ENCODE assay signal across 11 cellular contexts in genomic region chr6:1724616-1725015, GRCh38.
DNase-seq lines count a peak whose midpoint lies in the region; ATAC-seq and TF ChIP-seq lines count a peak whose summit lies in the region.
"Had no signal": no experiment of that assay in that cellular context is flagged by ENCODE, and none has a peak within 500 bp of the region (broad histone marks: within the 10 kb centered on the region; RNA-seq: fewer than 3 reads in every experiment).

No MANE protein-coding gene starts in this region.

- H3K36me3 ChIP-seq in osteoblast (ENCODE audit: insufficient read depth, low read length) = peaks cover 5% of the 10 kb centered on the region
- no peaks in the 10 kb centered on the region for H3K36me3 ChIP-seq in GM23248 (ENCODE audit: low read depth)

- H3K9me2 ChIP-seq in GM23248 (ENCODE audit: insufficient read depth) = no peaks in the 10 kb centered on the region
- H3K9me2 ChIP-seq: SK-N-SH had no signal

- no peaks in the 10 kb centered on the region for H3K79me2 ChIP-seq in osteoblast (ENCODE audit: insufficient read depth, low read length)
- H3K79me2 ChIP-seq in GM23248 (ENCODE audit: insufficient read depth) = no peaks in the 10 kb centered on the region
- H3K79me2 ChIP-seq: parathyroid adenoma had no signal

- H3K4me2 ChIP-seq in osteoblast (ENCODE audit: insufficient read depth, low read length) (no peak overlapping the region), GM23248 (ENCODE audit: unreplicated experiment) (no peak overlapping the region)
- H3K4me2 ChIP-seq: SK-N-SH had no signal

- H3K9ac ChIP-seq in GM23248 = no peak overlapping the region
- H3K9ac ChIP-seq: parathyroid adenoma, SK-N-SH had no signal

- whole genome bisulfite sequencing in GM23248 (ENCODE audit: low coverage in 1 of 2, low lambda C conversion rate in 2 of 2, missing lambda C conversion rate in 2 of 2), 2 experiments = 91 to 93% methylated on average over 8 of the region's 8 CpGs

- H4K20me1 ChIP-seq in osteoblast (ENCODE audit: insufficient read depth, low read length) = no peaks in the 10 kb centered on the region
- no peaks in the 10 kb centered on the region for H4K20me1 ChIP-seq in GM23248 (ENCODE audit: insufficient read depth)

- no peak overlapping the region for H3K27ac ChIP-seq in osteoblast (ENCODE audit: low read depth, low read length)
- H3K27ac ChIP-seq in GM23248 = no peak overlapping the region
- H3K27ac ChIP-seq: parathyroid adenoma had no signal

- H3K4me3 ChIP-seq in osteoblast (ENCODE audit: insufficient read depth, low read length) = no peak overlapping the region
- H3K4me3 ChIP-seq in GM23248 = no peak overlapping the region

- no peaks in the 10 kb centered on the region for H3F3A ChIP-seq in GM23248 (ENCODE audit: insufficient read depth)

- ATAC-seq in esophagus mucosa (peak; percentile 100), HG02852 (IDR thresholded peaks at IDR 0.05; ENCODE audit: unreplicated experiment) (no peak)

- H3K27me3 ChIP-seq in osteoblast (ENCODE audit: insufficient read depth, low read length) (no peaks in the 10 kb centered on the region), GM23248 (replicated peaks; ENCODE audit: insufficient read depth) (no peaks in the 10 kb centered on the region)

- H3K4me1 ChIP-seq in osteoblast (ENCODE audit: insufficient read depth, low read length) = no peaks in the 10 kb centered on the region
- no peaks in the 10 kb centered on the region for H3K4me1 ChIP-seq in GM23248 (ENCODE audit: insufficient read depth)
- H3K4me1 ChIP-seq: parathyroid adenoma had no signal

- H2AFZ ChIP-seq in osteoblast (ENCODE audit: low read length) (no peak overlapping the region), GM23248 (no peak overlapping the region)
- H2AFZ ChIP-seq: parathyroid adenoma had no signal

- DNase-seq in DMS53 treated with DMSO at 0.1 percent for 48 hours (lab: John Stamatoyannopoulos, UW; ENCODE audit: unreplicated experiment) = peak; percentile 68
- DNase-seq in NCI-H460 (ENCODE audit: extremely low read depth, low read depth) = peak; percentile 41
- peak; percentile 32 for DNase-seq in osteoblast (ENCODE audit: insufficient read length, low spot score, missing footprints)
- DNase-seq in GM23248 = no peak
- DNase-seq in Ammon's horn (ENCODE audit: low spot score) = no peak
- no peak for DNase-seq in NCI-H524 treated with DMSO at 0.1 percent for 48 hours (lab: John Stamatoyannopoulos, UW)
- DNase-seq: hypothalamus, SK-N-SH had no signal

- in situ Hi-C loops in GM23248 (cut with MboI) = no loop called here

- no peak for TF ChIP-seq CTCF in osteoblast (IDR thresholded peaks at IDR 0.05; ENCODE audit: extremely low read depth, low read depth, low read length)

- H3K9me3 ChIP-seq in osteoblast (ENCODE audit: low read depth, low read length) = no peaks in the 10 kb centered on the region
- no peaks in the 10 kb centered on the region for H3K9me3 ChIP-seq in GM23248 (ENCODE audit: low read depth)
- H3K9me3 ChIP-seq: SK-N-SH had no signal

Comparison
In these comparisons a context has a peak if more than half of its experiments do, and no peak if none do; other contexts are left out.
1. DNase-seq: peak in DMS53 treated with DMSO at 0.1 percent for 48 hours (single experiment), NCI-H460 (single experiment) and osteoblast (single experiment); none in GM23248 (single experiment), Ammon's horn (single experiment) and NCI-H524 treated with DMSO at 0.1 percent for 48 hours (single experiment).